Comparison of ENCODE assay signal across 8 cellular contexts in genomic region chr19:14090509-14091085, GRCh38. TPM values are rescaled to one million over a fixed set of nuclear protein-coding genes. Genes with fewer than 3 reads are reported as not detected.
DNase-seq lines count a peak whose midpoint lies in the region; ATAC-seq and TF ChIP-seq lines count a peak whose summit lies in the region.

Gene SAMD1 (minus strand): TSS chr19:14090751.

- no peak for TF ChIP-seq CTCF in colonic mucosa (IDR thresholded peaks at IDR 0.05)

- H3K27me3 ChIP-seq in colonic mucosa = no peaks in the 10 kb centered on the region

- H3K36me3 ChIP-seq in colonic mucosa = no peaks in the 10 kb centered on the region

- H3K27ac Mint-ChIP-seq in activated CD4-positive, alpha-beta T cell treated with anti-CD3 and anti-CD28 coated beads for 36 hours = peak within 1 kb of the TSS; percentile 98

- no peaks in the 10 kb centered on the region for H3K27me3 Mint-ChIP-seq in activated CD4-positive, alpha-beta T cell treated with anti-CD3 and anti-CD28 coated beads for 36 hours

- DNase-seq in NCI-H446 (lab: John Stamatoyannopoulos, UW) (peak; percentile 60 to 92), colonic mucosa (peak; percentile 88), left kidney (ENCODE audit: low read depth, low spot score) (peak; percentile 97), DMS153 (lab: John Stamatoyannopoulos, UW) (no peak)
- DNase-seq in activated CD4-positive, alpha-beta T cell treated with anti-CD3 and anti-CD28 coated beads for 36 hours = peak; percentile 92
- peak; percentile 69 to 73 for DNase-seq in stimulated activated CD4-positive, alpha-beta T cell treated with anti-CD3 and anti-CD28 coated beads, Interleukin-1b, Interleukin-23, amount 100 ng/mL, for 1 hour (ENCODE audit: low read depth in 2 of 2)

- peaks cover 28% of the 10 kb centered on the region for H3K36me3 Mint-ChIP-seq in activated CD4-positive, alpha-beta T cell treated with anti-CD3 and anti-CD28 coated beads for 36 hours (ENCODE audit: low read depth)

- CTCF ChIA-PET in activated CD4-positive, alpha-beta T cell treated with anti-CD3 and anti-CD28 coated beads for 36 hours (lab: Charles Lee) = interaction anchor here (1.3 to 1.6 kb wide), 2 partner anchors 46 kb away, joined by 5 to 6 read pairs; partner anchors contain the start of gene ASF1B

- H3K9me3 Mint-ChIP-seq in activated CD4-positive, alpha-beta T cell treated with anti-CD3 and anti-CD28 coated beads for 36 hours (ENCODE audit: low read depth) = peaks cover 9% of the 10 kb centered on the region

- POLR2A ChIA-PET in activated CD4-positive, alpha-beta T cell treated with anti-CD3 and anti-CD28 coated beads for 36 hours (lab: Charles Lee) = no interaction called here

- H3K4me1 ChIP-seq in colonic mucosa = no peaks in the 10 kb centered on the region

- H3K9me3 ChIP-seq in colonic mucosa = no peaks in the 10 kb centered on the region

- intact Hi-C loops in activated CD4-positive, alpha-beta T cell treated with anti-CD3 and anti-CD28 coated beads for 36 hours (cut with DNase I, micrococcal nuclease) = loop anchor here (1.0 to 5.0 kb wide), 10 partner anchors 9 to 928 kb away; partner anchors contain the start of genes ASF1B (in 2 of the 2), PRKACA (in 2 of the 2) and DDX39A (in 1 of the 2)
- intact Hi-C loops in colonic mucosa (cut with DNase I) = no loop called here

- ATAC-seq in GM18511 (IDR thresholded peaks at IDR 0.05; ENCODE audit: unreplicated experiment) (peak; percentile 34), HG03025 (IDR thresholded peaks at IDR 0.05; ENCODE audit: low FRiP score, unreplicated experiment) (peak; percentile 28)
- peak; percentile 58 for ATAC-seq in activated CD4-positive, alpha-beta T cell treated with anti-CD3 and anti-CD28 coated beads for 36 hours

- peaks cover 20% of the 10 kb centered on the region for H3K4me1 Mint-ChIP-seq in activated CD4-positive, alpha-beta T cell treated with anti-CD3 and anti-CD28 coated beads for 36 hours

- peak within 1 kb of the TSS; percentile 84 for H3K4me3 ChIP-seq in colonic mucosa

- peak within 1 kb of the TSS; percentile 80 to 84 for H3K9ac ChIP-seq in colonic mucosa (ENCODE audit: low read depth in 2 of 2, low read length in 2 of 2)

- peak within 1 kb of the TSS; percentile 81 for H3K4me3 Mint-ChIP-seq in activated CD4-positive, alpha-beta T cell treated with anti-CD3 and anti-CD28 coated beads for 36 hours

- peak within 1 kb of the TSS; percentile 95 for H3K27ac ChIP-seq in colonic mucosa

RNA-seq across cellular contexts. Expression of gene SAMD1, which starts in this region (rescaled TPM):
- total RNA-seq in activated CD4-positive, alpha-beta T cell treated with anti-CD3 and anti-CD28 coated beads for 36 hours = 10 to 100 TPM; 72.9 to 73.8 TPM
- total RNA-seq in colonic mucosa = 10 to 100 TPM; 52.9 to 91.3 TPM
